Comparison of ENCODE assay signal across 30 cellular contexts in the genomic region with DNA sequence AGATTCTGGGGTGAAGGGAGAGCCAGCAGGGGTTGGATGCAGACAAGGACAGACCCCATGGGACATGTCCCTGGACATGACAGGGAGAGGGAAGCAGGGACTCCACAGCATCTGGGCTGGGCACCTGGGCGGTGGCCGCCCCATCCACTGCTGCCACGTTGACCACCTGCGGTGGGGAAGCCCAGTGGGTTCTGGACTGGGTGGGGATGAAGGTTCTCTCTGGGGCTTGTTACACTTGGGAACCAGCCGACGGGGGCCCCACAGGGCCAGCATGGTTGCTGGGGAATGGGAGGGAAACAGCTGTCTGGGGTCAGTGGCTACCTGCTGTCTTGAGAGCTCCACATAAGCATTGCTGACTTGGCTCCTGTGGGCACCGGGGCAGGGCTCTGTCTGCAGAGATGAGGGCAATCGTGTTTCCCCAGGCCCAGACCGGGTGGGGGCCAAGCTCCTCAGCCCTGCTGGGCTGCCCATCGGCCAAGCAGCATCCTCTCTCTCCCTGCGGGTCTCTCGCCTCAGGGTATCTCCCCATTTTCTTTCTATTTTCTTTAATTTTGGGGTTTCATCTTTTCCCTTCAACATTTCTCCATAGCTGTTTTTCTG.
"Had no signal": no experiment of that assay in that cellular context is flagged by ENCODE, and none has a peak within 500 bp of the region (broad histone marks: within the 10 kb centered on the region; RNA-seq: fewer than 3 reads in every experiment).

No MANE protein-coding gene starts in this region.

- H3K27me3 Mint-ChIP-seq: activated CD4-positive, alpha-beta memory T cell treated with anti-CD3 and anti-CD28 coated beads, Interleukin-2, amount 10 ng/mL, durations not matched to agents 7 days and 5 days; activated naive CD4-positive, alpha-beta T cell treated with anti-CD3 and anti-CD28 coated beads, Interleukin-2, amount 10 ng/mL, durations not matched to agents 7 days and 5 days; activated naive CD8-positive, alpha-beta T cell treated with anti-CD3 and anti-CD28 coated beads, Interleukin-2, amount 10 ng/mL, durations not matched to agents 7 days and 5 days; activated T-cell treated with anti-CD3 and anti-CD28 coated beads, Interleukin-2, amount 50 U/mL, for 24 hours; dendritic cell treated with granulocyte-macrophage colony-stimulating factor and Interleukin-4, amounts not matched to agents 40 ng/mL and 50 ng/mL, for 4 days had no signal

- H3K4me3 Mint-ChIP-seq: activated CD4-positive, alpha-beta memory T cell treated with anti-CD3 and anti-CD28 coated beads, Interleukin-2, amount 10 ng/mL, durations not matched to agents 7 days and 5 days; activated CD4-positive, alpha-beta T cell treated with anti-CD3 and anti-CD28 coated beads, Interleukin-2, amount 10 ng/mL, durations not matched to agents 7 days and 5 days; activated naive CD4-positive, alpha-beta T cell treated with anti-CD3 and anti-CD28 coated beads, Interleukin-2, amount 10 ng/mL, durations not matched to agents 7 days and 5 days; activated naive CD8-positive, alpha-beta T cell treated with anti-CD3 and anti-CD28 coated beads, Interleukin-2, amount 10 ng/mL, durations not matched to agents 7 days and 5 days; activated T-cell treated with anti-CD3 and anti-CD28 coated beads, Interleukin-2, amount 50 U/mL, for 24 hours; activated T-cell treated with anti-CD3 and anti-CD28 coated beads, Interleukin-2, amount 50 U/mL, for 72 hours; brain; dendritic cell treated with granulocyte-macrophage colony-stimulating factor and Interleukin-4, amounts not matched to agents 40 ng/mL and 50 ng/mL, for 4 days; endodermal cell; WTC11 had no signal

- H3K27me3 ChIP-seq: ascending aorta had no signal

- H3K9me3 ChIP-seq: ascending aorta, breast epithelium had no signal

- H3K27ac ChIP-seq: ascending aorta, breast epithelium, cardiac muscle cell, coronary artery, dorsolateral prefrontal cortex, VCaP had no signal

- ATAC-seq: activated naive CD4-positive, alpha-beta T cell treated with anti-CD3 and anti-CD28 coated beads, Interleukin-2, amount 50 U/mL, for 72 hours; activated T-cell treated with anti-CD3 and anti-CD28 coated beads, Interleukin-2, amount 50 U/mL, for 72 hours; esophagus mucosa; WTC11 had no signal

- H3K36me3 ChIP-seq: ascending aorta, breast epithelium, cardiac muscle cell had no signal

- H3K4me1 ChIP-seq: ascending aorta, breast epithelium had no signal

- DNase-seq: activated CD4-positive, alpha-beta memory T cell treated with anti-CD3 and anti-CD28 coated beads, Interleukin-2, amount 10 ng/mL, durations not matched to agents 7 days and 5 days; activated CD4-positive, alpha-beta T cell treated with anti-CD3 and anti-CD28 coated beads for 1 hour; activated CD4-positive, alpha-beta T cell treated with anti-CD3 and anti-CD28 coated beads for 4 hours; activated CD4-positive, alpha-beta T cell treated with anti-CD3 and anti-CD28 coated beads, Interleukin-2, amount 10 ng/mL, durations not matched to agents 7 days and 5 days; activated CD4-positive, alpha-beta T cell treated with anti-CD3 and anti-CD28 coated beads, Interleukin-2, amount 50 U/mL, for 4 hours; activated CD8-positive, alpha-beta memory T cell treated with anti-CD3 and anti-CD28 coated beads, Interleukin-2, amount 50 U/mL, for 48 hours; activated gamma-delta T cell; activated naive CD4-positive, alpha-beta T cell; activated naive CD4-positive, alpha-beta T cell treated with anti-CD3 and anti-CD28 coated beads, Interleukin-2, amount 10 ng/mL, durations not matched to agents 7 days and 5 days; activated naive CD8-positive, alpha-beta T cell treated with anti-CD3 and anti-CD28 coated beads, Interleukin-2, amount 10 ng/mL, durations not matched to agents 7 days and 5 days; activated T-cell treated with anti-CD3 and anti-CD28 coated beads for 4 hours; activated T-cell treated with anti-CD3 and anti-CD28 coated beads, Interleukin-2, amount 50 U/mL, for 24 hours; activated T-cell treated with anti-CD3 and anti-CD28 coated beads, Interleukin-2, amount 50 U/mL, for 72 hours; central memory CD4-positive, alpha-beta T cell; cerebellar nuclear complex; dorsolateral prefrontal cortex; effector memory CD4-positive, alpha-beta T cell; endodermal cell; foreskin fibroblast; T-helper 2 cell had no signal

- H3K4me3 ChIP-seq: ascending aorta, breast epithelium, cardiac muscle cell, coronary artery, dorsolateral prefrontal cortex had no signal

- H3K4me1 Mint-ChIP-seq: activated CD4-positive, alpha-beta memory T cell treated with anti-CD3 and anti-CD28 coated beads, Interleukin-2, amount 10 ng/mL, durations not matched to agents 7 days and 5 days; activated CD4-positive, alpha-beta T cell treated with anti-CD3 and anti-CD28 coated beads, Interleukin-2, amount 10 ng/mL, durations not matched to agents 7 days and 5 days; activated naive CD4-positive, alpha-beta T cell treated with anti-CD3 and anti-CD28 coated beads, Interleukin-2, amount 10 ng/mL, durations not matched to agents 7 days and 5 days; activated naive CD8-positive, alpha-beta T cell treated with anti-CD3 and anti-CD28 coated beads, Interleukin-2, amount 10 ng/mL, durations not matched to agents 7 days and 5 days had no signal

- H3K9me3 Mint-ChIP-seq: activated CD4-positive, alpha-beta memory T cell treated with anti-CD3 and anti-CD28 coated beads, Interleukin-2, amount 10 ng/mL, durations not matched to agents 7 days and 5 days; activated CD4-positive, alpha-beta T cell treated with anti-CD3 and anti-CD28 coated beads, Interleukin-2, amount 10 ng/mL, durations not matched to agents 7 days and 5 days; activated naive CD4-positive, alpha-beta T cell treated with anti-CD3 and anti-CD28 coated beads, Interleukin-2, amount 50 U/mL, for 72 hours; activated naive CD8-positive, alpha-beta T cell treated with anti-CD3 and anti-CD28 coated beads, Interleukin-2, amount 10 ng/mL, durations not matched to agents 7 days and 5 days; activated T-cell treated with anti-CD3 and anti-CD28 coated beads, Interleukin-2, amount 50 U/mL, for 24 hours; activated T-cell treated with anti-CD3 and anti-CD28 coated beads, Interleukin-2, amount 50 U/mL, for 72 hours; dendritic cell treated with granulocyte-macrophage colony-stimulating factor and Interleukin-4, amounts not matched to agents 40 ng/mL and 50 ng/mL, for 4 days; endodermal cell; WTC11 had no signal

- H3K27ac Mint-ChIP-seq: activated CD4-positive, alpha-beta memory T cell treated with anti-CD3 and anti-CD28 coated beads, Interleukin-2, amount 10 ng/mL, durations not matched to agents 7 days and 5 days; activated naive CD4-positive, alpha-beta T cell treated with anti-CD3 and anti-CD28 coated beads, Interleukin-2, amount 10 ng/mL, durations not matched to agents 7 days and 5 days; activated naive CD4-positive, alpha-beta T cell treated with anti-CD3 and anti-CD28 coated beads, Interleukin-2, amount 50 U/mL, for 72 hours; activated naive CD8-positive, alpha-beta T cell treated with anti-CD3 and anti-CD28 coated beads, Interleukin-2, amount 10 ng/mL, durations not matched to agents 7 days and 5 days; activated T-cell treated with anti-CD3 and anti-CD28 coated beads, Interleukin-2, amount 50 U/mL, for 24 hours; activated T-cell treated with anti-CD3 and anti-CD28 coated beads, Interleukin-2, amount 50 U/mL, for 72 hours; brain; dendritic cell treated with granulocyte-macrophage colony-stimulating factor and Interleukin-4, amounts not matched to agents 40 ng/mL and 50 ng/mL, for 4 days; endodermal cell had no signal
